In genomic region chr3:165800970-165801369, GRCh38 we compare ENCODE assay signal across 1 cellular context.
A peak's percentile ranks its signal among the peaks of the same experiment; 100 is the strongest.
TF ChIP-seq lines count a peak whose summit lies in the region.

No MANE protein-coding gene starts in this region.

TF ChIP-seq in GM12878, 131 proteins besides CTCF, POLR2A, EP300 and RAD21:
- TF ChIP-seq PKNOX1 (IDR thresholded peaks at IDR 0.05) = peak; percentile 90
- TF ChIP-seq DPF2 (IDR thresholded peaks at IDR 0.05) = peak; percentile 77; the same call in 1 of the 2 replicates
- TF ChIP-seq, protein P1, sequence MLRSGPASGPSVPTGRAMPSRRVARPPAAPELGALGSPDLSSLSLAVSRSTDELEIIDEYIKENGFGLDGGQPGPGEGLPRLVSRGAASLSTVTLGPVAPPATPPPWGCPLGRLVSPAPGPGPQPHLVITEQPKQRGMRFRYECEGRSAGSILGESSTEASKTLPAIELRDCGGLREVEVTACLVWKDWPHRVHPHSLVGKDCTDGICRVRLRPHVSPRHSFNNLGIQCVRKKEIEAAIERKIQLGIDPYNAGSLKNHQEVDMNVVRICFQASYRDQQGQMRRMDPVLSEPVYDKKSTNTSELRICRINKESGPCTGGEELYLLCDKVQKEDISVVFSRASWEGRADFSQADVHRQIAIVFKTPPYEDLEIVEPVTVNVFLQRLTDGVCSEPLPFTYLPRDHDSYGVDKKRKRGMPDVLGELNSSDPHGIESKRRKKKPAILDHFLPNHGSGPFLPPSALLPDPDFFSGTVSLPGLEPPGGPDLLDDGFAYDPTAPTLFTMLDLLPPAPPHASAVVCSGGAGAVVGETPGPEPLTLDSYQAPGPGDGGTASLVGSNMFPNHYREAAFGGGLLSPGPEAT (IDR thresholded peaks at IDR 0.05; ENCODE audit: low read depth) = peak; percentile 53; the same call in 1 of the 2 replicates
- peak; percentile 77 for TF ChIP-seq MEF2B (IDR thresholded peaks at IDR 0.05; ENCODE audit: partially characterized antibody, poor library complexity, severe bottlenecking)
- TF ChIP-seq ATF7 (IDR thresholded peaks at IDR 0.05; ENCODE audit: low read depth) = peak; percentile 69
- TF ChIP-seq BHLHE40 (IDR thresholded peaks at IDR 0.05; ENCODE audit: borderline replicate concordance in 1 of 2, low read depth in 2 of 2, low read length in 1 of 2) = peak; percentile 72 to 92
- TF ChIP-seq ZZZ3 (IDR thresholded peaks at IDR 0.05; ENCODE audit: control insufficient read depth, insufficient read length, low read depth) = no peak
- TF ChIP-seq CREB1 (IDR thresholded peaks at IDR 0.05; ENCODE audit: low read depth) = no peak
- TF ChIP-seq, protein P2, sequence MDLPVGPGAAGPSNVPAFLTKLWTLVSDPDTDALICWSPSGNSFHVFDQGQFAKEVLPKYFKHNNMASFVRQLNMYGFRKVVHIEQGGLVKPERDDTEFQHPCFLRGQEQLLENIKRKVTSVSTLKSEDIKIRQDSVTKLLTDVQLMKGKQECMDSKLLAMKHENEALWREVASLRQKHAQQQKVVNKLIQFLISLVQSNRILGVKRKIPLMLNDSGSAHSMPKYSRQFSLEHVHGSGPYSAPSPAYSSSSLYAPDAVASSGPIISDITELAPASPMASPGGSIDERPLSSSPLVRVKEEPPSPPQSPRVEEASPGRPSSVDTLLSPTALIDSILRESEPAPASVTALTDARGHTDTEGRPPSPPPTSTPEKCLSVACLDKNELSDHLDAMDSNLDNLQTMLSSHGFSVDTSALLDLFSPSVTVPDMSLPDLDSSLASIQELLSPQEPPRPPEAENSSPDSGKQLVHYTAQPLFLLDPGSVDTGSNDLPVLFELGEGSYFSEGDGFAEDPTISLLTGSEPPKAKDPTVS (IDR thresholded peaks at IDR 0.05; ENCODE audit: low read depth, low read length) = peak; percentile 71; the same call in 1 of the 2 replicates
- TF ChIP-seq MTA2 (IDR thresholded peaks at IDR 0.05; ENCODE audit: low read depth) = peak; percentile 74
- TF ChIP-seq MTA3 (IDR thresholded peaks at IDR 0.05; ENCODE audit: borderline replicate concordance, low read length) = no peak
- TF ChIP-seq BMI1 (IDR thresholded peaks at IDR 0.05; ENCODE audit: borderline replicate concordance) = peak; percentile 45; the same call in 1 of the 2 replicates
- no peak for TF ChIP-seq RBBP5 (conservative IDR thresholded peaks at IDR 0.05)
- no peak for TF ChIP-seq KLF5 (IDR thresholded peaks at IDR 0.05; ENCODE audit: partially characterized antibody)
- TF ChIP-seq TAF1 (IDR thresholded peaks at IDR 0.05; ENCODE audit: borderline replicate concordance, low read depth, low read length) = no peak
- no peak for TF ChIP-seq FOXM1 (IDR thresholded peaks at IDR 0.05; ENCODE audit: low read depth, low read length)
- TF ChIP-seq NBN (IDR thresholded peaks at IDR 0.05) = peak; percentile 42; the same call in 1 of the 2 replicates
- TF ChIP-seq, protein P3, sequence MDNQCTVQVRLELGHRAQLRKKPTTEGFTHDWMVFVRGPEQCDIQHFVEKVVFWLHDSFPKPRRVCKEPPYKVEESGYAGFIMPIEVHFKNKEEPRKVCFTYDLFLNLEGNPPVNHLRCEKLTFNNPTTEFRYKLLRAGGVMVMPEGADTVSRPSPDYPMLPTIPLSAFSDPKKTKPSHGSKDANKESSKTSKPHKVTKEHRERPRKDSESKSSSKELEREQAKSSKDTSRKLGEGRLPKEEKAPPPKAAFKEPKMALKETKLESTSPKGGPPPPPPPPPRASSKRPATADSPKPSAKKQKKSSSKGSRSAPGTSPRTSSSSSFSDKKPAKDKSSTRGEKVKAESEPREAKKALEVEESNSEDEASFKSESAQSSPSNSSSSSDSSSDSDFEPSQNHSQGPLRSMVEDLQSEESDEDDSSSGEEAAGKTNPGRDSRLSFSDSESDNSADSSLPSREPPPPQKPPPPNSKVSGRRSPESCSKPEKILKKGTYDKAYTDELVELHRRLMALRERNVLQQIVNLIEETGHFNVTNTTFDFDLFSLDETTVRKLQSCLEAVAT (IDR thresholded peaks at IDR 0.05) = peak; percentile 56; the same call in 1 of the 2 replicates
- TF ChIP-seq MEF2A (IDR thresholded peaks at IDR 0.05; ENCODE audit: insufficient read depth, low read depth, low read length) = peak; percentile 64
- peak; percentile 74 to 75; a peak in 2 of 4 replicates for TF ChIP-seq IKZF2 (IDR thresholded peaks at IDR 0.05)
- peak; percentile 85; the same call in 1 of the 2 replicates for TF ChIP-seq ZNF217 (IDR thresholded peaks at IDR 0.05)
- TF ChIP-seq IKZF1 (conservative IDR thresholded peaks at IDR 0.05) = peak; percentile 71
- TF ChIP-seq GATAD2B (conservative IDR thresholded peaks at IDR 0.05; ENCODE audit: low read depth) = peak; percentile 58
- TF ChIP-seq, protein P4, sequence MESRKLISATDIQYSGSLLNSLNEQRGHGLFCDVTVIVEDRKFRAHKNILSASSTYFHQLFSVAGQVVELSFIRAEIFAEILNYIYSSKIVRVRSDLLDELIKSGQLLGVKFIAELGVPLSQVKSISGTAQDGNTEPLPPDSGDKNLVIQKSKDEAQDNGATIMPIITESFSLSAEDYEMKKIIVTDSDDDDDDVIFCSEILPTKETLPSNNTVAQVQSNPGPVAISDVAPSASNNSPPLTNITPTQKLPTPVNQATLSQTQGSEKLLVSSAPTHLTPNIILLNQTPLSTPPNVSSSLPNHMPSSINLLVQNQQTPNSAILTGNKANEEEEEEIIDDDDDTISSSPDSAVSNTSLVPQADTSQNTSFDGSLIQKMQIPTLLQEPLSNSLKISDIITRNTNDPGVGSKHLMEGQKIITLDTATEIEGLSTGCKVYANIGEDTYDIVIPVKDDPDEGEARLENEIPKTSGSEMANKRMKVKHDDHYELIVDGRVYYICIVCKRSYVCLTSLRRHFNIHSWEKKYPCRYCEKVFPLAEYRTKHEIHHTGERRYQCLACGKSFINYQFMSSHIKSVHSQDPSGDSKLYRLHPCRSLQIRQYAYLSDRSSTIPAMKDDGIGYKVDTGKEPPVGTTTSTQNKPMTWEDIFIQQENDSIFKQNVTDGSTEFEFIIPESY (IDR thresholded peaks at IDR 0.05) = peak; percentile 88
- no peak for TF ChIP-seq MYB (IDR thresholded peaks at IDR 0.05; ENCODE audit: borderline replicate concordance, low read depth, low read length)
- TF ChIP-seq, protein P5, sequence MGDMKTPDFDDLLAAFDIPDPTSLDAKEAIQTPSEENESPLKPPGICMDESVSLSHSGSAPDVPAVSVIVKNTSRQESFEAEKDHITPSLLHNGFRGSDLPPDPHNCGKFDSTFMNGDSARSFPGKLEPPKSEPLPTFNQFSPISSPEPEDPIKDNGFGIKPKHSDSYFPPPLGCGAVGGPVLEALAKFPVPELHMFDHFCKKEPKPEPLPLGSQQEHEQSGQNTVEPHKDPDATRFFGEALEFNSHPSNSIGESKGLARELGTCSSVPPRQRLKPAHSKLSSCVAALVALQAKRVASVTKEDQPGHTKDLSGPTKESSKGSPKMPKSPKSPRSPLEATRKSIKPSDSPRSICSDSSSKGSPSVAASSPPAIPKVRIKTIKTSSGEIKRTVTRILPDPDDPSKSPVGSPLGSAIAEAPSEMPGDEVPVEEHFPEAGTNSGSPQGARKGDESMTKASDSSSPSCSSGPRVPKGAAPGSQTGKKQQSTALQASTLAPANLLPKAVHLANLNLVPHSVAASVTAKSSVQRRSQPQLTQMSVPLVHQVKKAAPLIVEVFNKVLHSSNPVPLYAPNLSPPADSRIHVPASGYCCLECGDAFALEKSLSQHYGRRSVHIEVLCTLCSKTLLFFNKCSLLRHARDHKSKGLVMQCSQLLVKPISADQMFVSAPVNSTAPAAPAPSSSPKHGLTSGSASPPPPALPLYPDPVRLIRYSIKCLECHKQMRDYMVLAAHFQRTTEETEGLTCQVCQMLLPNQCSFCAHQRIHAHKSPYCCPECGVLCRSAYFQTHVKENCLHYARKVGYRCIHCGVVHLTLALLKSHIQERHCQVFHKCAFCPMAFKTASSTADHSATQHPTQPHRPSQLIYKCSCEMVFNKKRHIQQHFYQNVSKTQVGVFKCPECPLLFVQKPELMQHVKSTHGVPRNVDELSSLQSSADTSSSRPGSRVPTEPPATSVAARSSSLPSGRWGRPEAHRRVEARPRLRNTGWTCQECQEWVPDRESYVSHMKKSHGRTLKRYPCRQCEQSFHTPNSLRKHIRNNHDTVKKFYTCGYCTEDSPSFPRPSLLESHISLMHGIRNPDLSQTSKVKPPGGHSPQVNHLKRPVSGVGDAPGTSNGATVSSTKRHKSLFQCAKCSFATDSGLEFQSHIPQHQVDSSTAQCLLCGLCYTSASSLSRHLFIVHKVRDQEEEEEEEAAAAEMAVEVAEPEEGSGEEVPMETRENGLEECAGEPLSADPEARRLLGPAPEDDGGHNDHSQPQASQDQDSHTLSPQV (IDR thresholded peaks at IDR 0.05) = no peak
